24 cellular contexts compared by ENCODE assay signal in the genomic region with DNA sequence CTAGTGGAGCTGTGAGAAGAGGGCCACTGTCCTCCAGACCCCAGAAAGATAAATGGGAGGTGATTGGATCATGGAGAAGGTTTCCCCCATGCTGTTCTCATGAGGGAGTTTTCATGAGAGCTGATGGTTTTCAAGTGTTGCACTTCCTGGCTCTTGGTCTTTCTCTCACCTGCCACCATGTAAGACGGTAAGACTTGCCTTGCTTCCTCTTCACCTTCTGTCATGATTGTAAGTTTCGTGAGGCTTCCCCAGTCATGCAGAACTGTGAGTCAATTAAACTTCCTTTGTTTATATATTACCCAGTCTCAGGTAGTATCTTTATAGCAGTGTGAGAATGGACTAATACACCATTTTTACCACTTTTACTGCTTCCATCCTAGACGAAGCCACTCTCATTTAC. TPM values are rescaled to one million over a fixed set of nuclear protein-coding genes. Genes with fewer than 3 reads are reported as not detected.
DNase-seq lines count a peak whose midpoint lies in the region; ATAC-seq, FAIRE-seq and TF ChIP-seq lines count a peak whose summit lies in the region.
"Had no signal": no experiment of that assay in that cellular context is flagged by ENCODE, and none has a peak within 500 bp of the region (broad histone marks: within the 10 kb centered on the region; RNA-seq: fewer than 3 reads in every experiment).

No MANE protein-coding gene starts in this region.

- H3K36me3 ChIP-seq in bronchial epithelial cell (ENCODE audit: control insufficient read depth, insufficient read depth, low read length) (no peaks in the 10 kb centered on the region), upper lobe of left lung (no peaks in the 10 kb centered on the region), mucosa of descending colon (ENCODE audit: low read depth) (no peaks in the 10 kb centered on the region)
- H3K36me3 ChIP-seq: BE2C, SJSA1 had no signal

- FAIRE-seq in bronchial epithelial cell (lab: Jason Lieb, UNC) = peak; percentile 7
- FAIRE-seq: A204.1, G401.6, H54 had no signal

- TF ChIP-seq EP300 in upper lobe of left lung (IDR thresholded peaks at IDR 0.05) = no peak

- TF ChIP-seq POLR2A in GM18505 (IDR thresholded peaks at IDR 0.05; ENCODE audit: borderline replicate concordance, extremely low read depth, insufficient read depth, insufficient read length) = no peak
- no peak for TF ChIP-seq POLR2A in upper lobe of left lung (IDR thresholded peaks at IDR 0.05)

- no peaks in the 10 kb centered on the region for H3K4me1 ChIP-seq in upper lobe of left lung
- no peaks in the 10 kb centered on the region for H3K4me1 ChIP-seq in mucosa of descending colon (ENCODE audit: low read depth)
- H3K4me1 ChIP-seq: BE2C, SJSA1 had no signal

- H3K9me3 ChIP-seq in upper lobe of left lung = no peaks in the 10 kb centered on the region
- peaks cover 2% of the 10 kb centered on the region for H3K9me3 ChIP-seq in mucosa of descending colon
- H3K9me3 ChIP-seq: BE2C, SJSA1 had no signal

- H3K4me3 ChIP-seq in bronchial epithelial cell (ENCODE audit: low read depth, low read length) (no peak overlapping the region), upper lobe of left lung (no peak overlapping the region), mucosa of descending colon (no peak overlapping the region)
- H3K4me3 ChIP-seq: SJSA1 had no signal

- no peak for DNase-seq in bronchial epithelial cell (ENCODE audit: low read depth)
- DNase-seq in NCI-H1694 treated with DMSO at 0.1 percent for 48 hours (lab: John Stamatoyannopoulos, UW) = no peak
- DNase-seq in upper lobe of left lung = no peak
- DNase-seq in SHP77 (lab: John Stamatoyannopoulos, UW) = no peak
- DNase-seq in mucosa of descending colon = no peak
- DNase-seq: BE2C; CD4-positive, CD25-positive, alpha-beta regulatory T cell; COR-L47; DMS 273 treated with DMSO at 0.1 percent for 48 hours; DND-41; HFFc6; NCI-H1105; NCI-H1694; NCI-H2227 treated with DMSO at 0.1 percent for 48 hours; NCI-H510A treated with DMSO at 0.1 percent for 48 hours; T-helper 17 cell had no signal

- TF ChIP-seq CTCF in bronchial epithelial cell (IDR thresholded peaks at IDR 0.05; ENCODE audit: insufficient read depth, low read length, severe bottlenecking) (no peak), upper lobe of left lung (IDR thresholded peaks at IDR 0.05) (no peak), mucosa of descending colon (IDR thresholded peaks at IDR 0.05) (no peak)

- H3K27ac ChIP-seq in upper lobe of left lung = no peak overlapping the region
- H3K27ac ChIP-seq: SJSA1 had no signal

- intact Hi-C loops in mucosa of descending colon (cut with DNase I, micrococcal nuclease) = no loop called here

- ATAC-seq in GM18505 (IDR thresholded peaks at IDR 0.05; ENCODE audit: unreplicated experiment) = peak; percentile 82
- peak; percentile 54 for ATAC-seq in GM19324 (IDR thresholded peaks at IDR 0.05; ENCODE audit: low FRiP score, unreplicated experiment)
- ATAC-seq in HG03175 (IDR thresholded peaks at IDR 0.05; ENCODE audit: unreplicated experiment) = peak; percentile 76
- ATAC-seq in upper lobe of left lung (ENCODE audit: low FRiP score in 2 of 2) = no peak
- ATAC-seq in mucosa of descending colon = no peak
- ATAC-seq: Panc1, T-helper 17 cell had no signal

- H3K27me3 ChIP-seq in bronchial epithelial cell (ENCODE audit: control insufficient read depth, insufficient read depth, low read length) (no peaks in the 10 kb centered on the region), upper lobe of left lung (no peaks in the 10 kb centered on the region)
- H3K27me3 ChIP-seq: SJSA1 had no signal

- WGBS in upper lobe of left lung, 2 donors = 79 to 81% methylated on average over 3 of the region's 3 CpGs

RNA-seq across cellular contexts. Expression of gene GPR88, which starts 27.6 kb away (rescaled TPM):
- total RNA-seq in bronchial epithelial cell (not detected in 2 replicates), upper lobe of left lung (under 1 TPM in 1 of 6 donors, not detected in 5; 0.30 TPM), mucosa of descending colon (1 to 10 TPM in 1 of 3 donors, not detected in 2; 1.3 TPM)
- total RNA-seq: CD4-positive, CD25-positive, alpha-beta regulatory T cell; HFFc6; SJSA1 had no signal

Comparison
In these comparisons a context has a peak if more than half of its experiments do, and no peak if none do; other contexts are left out.
1. ATAC-seq: peak in GM18505 (single experiment), GM19324 (single experiment) and HG03175 (single experiment); none in upper lobe of left lung (0 of 2) and mucosa of descending colon (single experiment).